Comparison of ENCODE assay signal across 35 cellular contexts in genomic region chr12:57807285-57807684, GRCh38. TPM values are rescaled to one million over a fixed set of nuclear protein-coding genes. Genes with fewer than 3 reads are reported as not detected.
DNase-seq lines count a peak whose midpoint lies in the region; ATAC-seq and TF ChIP-seq lines count a peak whose summit lies in the region.
"Had no signal": no experiment of that assay in that cellular context is flagged by ENCODE, and none has a peak within 500 bp of the region (broad histone marks: within the 10 kb centered on the region; RNA-seq: fewer than 3 reads in every experiment).

No MANE protein-coding gene starts in this region.

- H3K27me3 Mint-ChIP-seq in chondrocyte (ENCODE audit: low read depth) (no peaks in the 10 kb centered on the region), neural crest cell (ENCODE audit: low read depth) (no peaks in the 10 kb centered on the region)
- H3K27me3 Mint-ChIP-seq: B cell; CD4-positive, alpha-beta memory T cell; CD4-positive, alpha-beta T cell; CD4-positive, CD25-positive, alpha-beta regulatory T cell; CD8-positive, alpha-beta memory T cell had no signal

- H3K4me1 Mint-ChIP-seq in chondrocyte (ENCODE audit: low read depth), result peaks cover 9% of the 10 kb centered on the region
- H3K4me1 Mint-ChIP-seq in neural crest cell, result no peaks in the 10 kb centered on the region
- H3K4me1 Mint-ChIP-seq: B cell had no signal

- peaks cover 6% of the 10 kb centered on the region for H3K4me1 ChIP-seq in RWPE2 (ENCODE audit: insufficient read depth, poor library complexity, severe bottlenecking)
- H3K4me1 ChIP-seq: BE2C, BLaER1, Caco-2 had no signal

- intact Hi-C loops in posterior vena cava (cut with DNase I), result no loop called here

- no peaks in the 10 kb centered on the region for H3K27me3 ChIP-seq in RWPE2 (ENCODE audit: insufficient read depth, poor library complexity, severe bottlenecking)
- H3K27me3 ChIP-seq: BE2C; BLaER1; BLaER1 treated with 17β-estradiol and CSF1 and Interleukin-3, amounts not matched to agents 10 nM and 100 nM had no signal

- DNase-seq in RWPE2 (ENCODE audit: low spot score) (peak; percentile 59), chondrocyte (ENCODE audit: low spot score) (peak; percentile 78), neural crest cell (ENCODE audit: low read depth, low spot score) (no peak), posterior vena cava (ENCODE audit: low spot score) (peak; percentile 62), DMS79 treated with DMSO at 0.1 percent for 48 hours (lab: John Stamatoyannopoulos, UW) (no peak), NCI-H345 (lab: John Stamatoyannopoulos, UW) (no peak), NOMO-1 treated with DMSO at 0.1 percent for 48 hours (lab: John Stamatoyannopoulos, UW; ENCODE audit: unreplicated experiment) (no peak)
- DNase-seq: 8988T; ACHN; AML-193; BE2C; C1 segment of cervical spinal cord; Caco-2; Calu3; CD4-positive, alpha-beta memory T cell; CD4-positive, alpha-beta T cell; CD4-positive, CD25-positive, alpha-beta regulatory T cell; CD8-positive, alpha-beta memory T cell; CD8-positive, alpha-beta T cell; COR-L47; DMS 273 treated with DMSO at 0.1 percent for 48 hours; DMS153; DMS53; DMS79; DND-41; EL had no signal

- H3K27ac Mint-ChIP-seq in chondrocyte (ENCODE audit: unreplicated experiment) (no peak overlapping the region), neural crest cell (ENCODE audit: unreplicated experiment) (peak overlapping the region; percentile 57)
- H3K27ac Mint-ChIP-seq: B cell; CD14-positive monocyte; CD4-positive, alpha-beta T cell; CD8-positive, alpha-beta T cell had no signal

- 0 out of 2 replicates have a peak, but pooled peaks cover 8% of the 10 kb centered on the region for H3K36me3 ChIP-seq in RWPE2 (ENCODE audit: low read depth)
- H3K36me3 ChIP-seq: BE2C had no signal

- H3K36me3 Mint-ChIP-seq in chondrocyte (ENCODE audit: low read depth) (peaks cover 27% of the 10 kb centered on the region), neural crest cell (ENCODE audit: low read depth) (no peaks in the 10 kb centered on the region)

- ATAC-seq in RWPE2 (ENCODE audit: low read depth) (no peak), GM18861 (IDR thresholded peaks at IDR 0.05; ENCODE audit: unreplicated experiment) (no peak)
- ATAC-seq: A549; CD8-positive, alpha-beta T cell had no signal

- TF ChIP-seq CTCF in RWPE2 (IDR thresholded peaks at IDR 0.05; ENCODE audit: poor library complexity, severe bottlenecking) (no peak), chondrocyte (IDR thresholded peaks at IDR 0.05) (no peak), neural crest cell (conservative IDR thresholded peaks at IDR 0.05) (no peak)

- H3K4me3 Mint-ChIP-seq in chondrocyte (ENCODE audit: unreplicated experiment) (no peak overlapping the region), neural crest cell (no peak overlapping the region)
- H3K4me3 Mint-ChIP-seq: B cell; CD14-positive monocyte; CD4-positive, alpha-beta memory T cell; CD4-positive, alpha-beta T cell; CD4-positive, CD25-positive, alpha-beta regulatory T cell; CD8-positive, alpha-beta memory T cell; CD8-positive, alpha-beta T cell had no signal

- H3K27ac ChIP-seq in RWPE2 (ENCODE audit: poor library complexity, severe bottlenecking), result no peak overlapping the region
- H3K27ac ChIP-seq: 22Rv1; A549; BLaER1; BLaER1 treated with 17β-estradiol and CSF1 and Interleukin-3, amounts not matched to agents 10 nM and 100 nM; C4-2B had no signal

- no peak overlapping the region for H3K4me3 ChIP-seq in RWPE2 (ENCODE audit: severe bottlenecking)
- H3K4me3 ChIP-seq: A549; BLaER1; BLaER1 treated with 17β-estradiol and CSF1 and Interleukin-3, amounts not matched to agents 10 nM and 100 nM had no signal

- H3K9me3 Mint-ChIP-seq in chondrocyte (ENCODE audit: low read depth), result no peaks in the 10 kb centered on the region
- H3K9me3 Mint-ChIP-seq in neural crest cell, result no peaks in the 10 kb centered on the region
- H3K9me3 Mint-ChIP-seq: CD4-positive, alpha-beta T cell; CD4-positive, CD25-positive, alpha-beta regulatory T cell; CD8-positive, alpha-beta memory T cell; CD8-positive, alpha-beta T cell had no signal

- no peaks in the 10 kb centered on the region for H3K9me3 ChIP-seq in RWPE2 (ENCODE audit: severe bottlenecking)
- H3K9me3 ChIP-seq: A549; BE2C; BLaER1; BLaER1 treated with 17β-estradiol and CSF1 and Interleukin-3, amounts not matched to agents 10 nM and 100 nM; Caco-2 had no signal

RNA-seq across cellular contexts. Expression of gene AVIL, which starts 11.2 kb away (rescaled TPM):
- total RNA-seq in chondrocyte, result 4.8 to 6.0 TPM (median 5.6 TPM) in 3 replicates
- 1.6 and 1.7 TPM in 2 replicates for total RNA-seq in neural crest cell
- total RNA-seq in posterior vena cava, result 1 to 10 TPM; 5.6 to 6.3 TPM
- total RNA-seq: Daoy had no signal

RNA-seq across cellular contexts. Expression of gene TSFM, which starts 24.7 kb away (rescaled TPM):
- total RNA-seq in chondrocyte (17.8 to 21.3 TPM (median 19.9 TPM) in 3 replicates), neural crest cell (31.7 and 32.3 TPM in 2 replicates), posterior vena cava (10 to 100 TPM; 15.9 to 16.4 TPM)

RNA-seq across cellular contexts. Expression of gene EEF1AKMT3, which starts 34.9 kb away (rescaled TPM):
- 13.0 to 14.8 TPM (median 13.6 TPM) in 3 replicates for total RNA-seq in chondrocyte
- 4.5 and 5.6 TPM in 2 replicates for total RNA-seq in neural crest cell
- 1 to 10 TPM; 7.9 to 9.3 TPM for total RNA-seq in posterior vena cava

RNA-seq across cellular contexts. Expression of gene METTL1, which starts 35.4 kb away (rescaled TPM):
- 25.2 to 33.6 TPM (median 26.8 TPM) in 3 replicates for total RNA-seq in chondrocyte
- 37.8 and 40.5 TPM in 2 replicates for total RNA-seq in neural crest cell
- 10 to 100 TPM; 16.6 to 22.8 TPM for total RNA-seq in posterior vena cava

RNA-seq across cellular contexts. Expression of gene CTDSP2, which starts 39.2 kb away (rescaled TPM):
- total RNA-seq in chondrocyte (113 to 124 TPM (median 123 TPM) in 3 replicates), neural crest cell (83.2 and 83.4 TPM in 2 replicates), posterior vena cava (100 to 1,000 TPM; 135 to 138 TPM)

Comparison
In these comparisons a context has a peak if more than half of its experiments do, and no peak if none do; other contexts are left out.
1. DNase-seq: peak in RWPE2 (single experiment), chondrocyte (single experiment) and posterior vena cava (single experiment); none in neural crest cell (single experiment), DMS79 treated with DMSO at 0.1 percent for 48 hours (single experiment), NCI-H345 (single experiment) and NOMO-1 treated with DMSO at 0.1 percent for 48 hours (single experiment).